In the genomic region with DNA sequence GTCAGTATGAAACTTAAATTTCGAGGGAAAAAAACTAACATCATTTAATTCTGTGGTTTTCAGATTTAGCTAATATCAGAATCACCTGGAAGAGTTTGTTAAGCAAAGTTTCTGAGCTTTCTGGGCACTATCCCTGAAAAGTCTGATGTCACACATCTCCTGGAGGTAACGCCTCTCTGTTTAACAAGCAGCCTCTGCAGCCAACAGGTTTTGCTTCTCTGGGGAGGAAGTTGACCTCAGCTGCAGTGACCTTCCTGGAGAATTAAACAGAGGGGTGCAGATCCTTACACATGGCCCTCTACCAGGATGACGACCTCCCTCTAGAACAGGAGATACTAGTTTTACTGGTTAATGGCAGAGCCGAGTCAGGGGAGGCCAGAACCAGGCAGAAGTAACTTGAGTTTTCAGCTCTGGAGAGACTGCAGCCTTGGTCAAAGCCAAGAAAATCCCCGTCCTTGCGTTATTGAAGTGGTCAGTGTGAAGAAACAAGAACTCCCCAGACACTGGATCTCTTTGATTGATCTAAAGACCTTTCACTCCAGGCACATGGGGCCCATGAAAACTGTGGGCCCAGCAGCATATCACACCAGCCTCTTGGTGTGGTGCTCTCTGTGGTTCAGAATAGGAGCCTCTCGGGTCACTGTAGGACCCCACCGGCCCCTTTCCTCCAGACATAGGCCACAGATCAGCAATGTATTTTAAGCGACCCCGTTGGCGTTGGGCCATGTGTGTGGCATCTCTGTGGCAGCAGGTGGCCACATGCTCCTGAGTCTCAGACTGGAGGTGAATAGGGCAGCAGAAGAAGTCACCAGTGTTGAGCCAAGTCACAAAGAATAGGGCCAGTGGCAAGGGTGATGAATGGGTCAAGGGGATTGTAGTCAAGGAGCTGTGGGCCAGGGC, we compare ENCODE assay signal across 1 cellular context.
TF ChIP-seq lines count a peak whose summit lies in the region.

No MANE protein-coding gene starts in this region.

TF ChIP-seq in GM23338, 12 proteins besides CTCF, POLR2A, EP300 and RAD21 (continued from another document):
- TF ChIP-seq, protein P1, sequence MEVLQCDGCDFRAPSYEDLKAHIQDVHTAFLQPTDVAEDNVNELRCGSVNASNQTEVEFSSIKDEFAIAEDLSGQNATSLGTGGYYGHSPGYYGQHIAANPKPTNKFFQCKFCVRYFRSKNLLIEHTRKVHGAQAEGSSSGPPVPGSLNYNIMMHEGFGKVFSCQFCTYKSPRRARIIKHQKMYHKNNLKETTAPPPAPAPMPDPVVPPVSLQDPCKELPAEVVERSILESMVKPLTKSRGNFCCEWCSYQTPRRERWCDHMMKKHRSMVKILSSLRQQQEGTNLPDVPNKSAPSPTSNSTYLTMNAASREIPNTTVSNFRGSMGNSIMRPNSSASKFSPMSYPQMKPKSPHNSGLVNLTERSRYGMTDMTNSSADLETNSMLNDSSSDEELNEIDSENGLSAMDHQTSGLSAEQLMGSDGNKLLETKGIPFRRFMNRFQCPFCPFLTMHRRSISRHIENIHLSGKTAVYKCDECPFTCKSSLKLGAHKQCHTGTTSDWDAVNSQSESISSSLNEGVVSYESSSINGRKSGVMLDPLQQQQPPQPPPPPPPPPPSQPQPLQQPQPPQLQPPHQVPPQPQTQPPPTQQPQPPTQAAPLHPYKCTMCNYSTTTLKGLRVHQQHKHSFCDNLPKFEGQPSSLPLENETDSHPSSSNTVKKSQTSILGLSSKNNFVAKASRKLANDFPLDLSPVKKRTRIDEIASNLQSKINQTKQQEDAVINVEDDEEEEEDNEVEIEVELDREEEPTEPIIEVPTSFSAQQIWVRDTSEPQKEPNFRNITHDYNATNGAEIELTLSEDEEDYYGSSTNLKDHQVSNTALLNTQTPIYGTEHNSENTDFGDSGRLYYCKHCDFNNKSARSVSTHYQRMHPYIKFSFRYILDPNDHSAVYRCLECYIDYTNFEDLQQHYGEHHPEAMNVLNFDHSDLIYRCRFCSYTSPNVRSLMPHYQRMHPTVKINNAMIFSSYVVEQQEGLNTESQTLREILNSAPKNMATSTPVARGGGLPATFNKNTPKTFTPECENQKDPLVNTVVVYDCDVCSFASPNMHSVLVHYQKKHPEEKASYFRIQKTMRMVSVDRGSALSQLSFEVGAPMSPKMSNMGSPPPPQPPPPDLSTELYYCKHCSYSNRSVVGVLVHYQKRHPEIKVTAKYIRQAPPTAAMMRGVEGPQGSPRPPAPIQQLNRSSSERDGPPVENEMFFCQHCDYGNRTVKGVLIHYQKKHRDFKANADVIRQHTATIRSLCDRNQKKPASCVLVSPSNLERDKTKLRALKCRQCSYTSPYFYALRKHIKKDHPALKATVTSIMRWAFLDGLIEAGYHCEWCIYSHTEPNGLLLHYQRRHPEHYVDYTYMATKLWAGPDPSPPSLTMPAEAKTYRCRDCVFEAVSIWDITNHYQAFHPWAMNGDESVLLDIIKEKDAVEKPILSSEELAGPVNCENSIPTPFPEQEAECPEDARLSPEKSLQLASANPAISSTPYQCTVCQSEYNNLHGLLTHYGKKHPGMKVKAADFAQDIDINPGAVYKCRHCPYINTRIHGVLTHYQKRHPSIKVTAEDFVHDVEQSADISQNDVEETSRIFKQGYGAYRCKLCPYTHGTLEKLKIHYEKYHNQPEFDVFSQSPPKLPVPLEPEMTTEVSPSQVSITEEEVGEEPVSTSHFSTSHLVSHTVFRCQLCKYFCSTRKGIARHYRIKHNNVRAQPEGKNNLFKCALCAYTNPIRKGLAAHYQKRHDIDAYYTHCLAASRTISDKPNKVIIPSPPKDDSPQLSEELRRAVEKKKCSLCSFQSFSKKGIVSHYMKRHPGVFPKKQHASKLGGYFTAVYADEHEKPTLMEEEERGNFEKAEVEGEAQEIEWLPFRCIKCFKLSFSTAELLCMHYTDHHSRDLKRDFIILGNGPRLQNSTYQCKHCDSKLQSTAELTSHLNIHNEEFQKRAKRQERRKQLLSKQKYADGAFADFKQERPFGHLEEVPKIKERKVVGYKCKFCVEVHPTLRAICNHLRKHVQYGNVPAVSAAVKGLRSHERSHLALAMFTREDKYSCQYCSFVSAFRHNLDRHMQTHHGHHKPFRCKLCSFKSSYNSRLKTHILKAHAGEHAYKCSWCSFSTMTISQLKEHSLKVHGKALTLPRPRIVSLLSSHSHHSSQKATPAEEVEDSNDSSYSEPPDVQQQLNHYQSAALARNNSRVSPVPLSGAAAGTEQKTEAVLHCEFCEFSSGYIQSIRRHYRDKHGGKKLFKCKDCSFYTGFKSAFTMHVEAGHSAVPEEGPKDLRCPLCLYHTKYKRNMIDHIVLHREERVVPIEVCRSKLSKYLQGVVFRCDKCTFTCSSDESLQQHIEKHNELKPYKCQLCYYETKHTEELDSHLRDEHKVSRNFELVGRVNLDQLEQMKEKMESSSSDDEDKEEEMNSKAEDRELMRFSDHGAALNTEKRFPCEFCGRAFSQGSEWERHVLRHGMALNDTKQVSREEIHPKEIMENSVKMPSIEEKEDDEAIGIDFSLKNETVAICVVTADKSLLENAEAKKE (CRISPR knock-in tag; IDR thresholded peaks at IDR 0.05) = no peak
- TF ChIP-seq NANOG (IDR thresholded peaks at IDR 0.05; ENCODE audit: borderline replicate concordance) (no peak), EZH2 (IDR thresholded peaks at IDR 0.05; ENCODE audit: low read depth, unreplicated experiment) (no peak), EZH2phosphoT487 (IDR thresholded peaks at IDR 0.05; ENCODE audit: unreplicated experiment) (no peak), POLR2AphosphoS5 (IDR thresholded peaks at IDR 0.05; ENCODE audit: low read depth) (no peak)
- TF ChIP-seq, protein P2, sequence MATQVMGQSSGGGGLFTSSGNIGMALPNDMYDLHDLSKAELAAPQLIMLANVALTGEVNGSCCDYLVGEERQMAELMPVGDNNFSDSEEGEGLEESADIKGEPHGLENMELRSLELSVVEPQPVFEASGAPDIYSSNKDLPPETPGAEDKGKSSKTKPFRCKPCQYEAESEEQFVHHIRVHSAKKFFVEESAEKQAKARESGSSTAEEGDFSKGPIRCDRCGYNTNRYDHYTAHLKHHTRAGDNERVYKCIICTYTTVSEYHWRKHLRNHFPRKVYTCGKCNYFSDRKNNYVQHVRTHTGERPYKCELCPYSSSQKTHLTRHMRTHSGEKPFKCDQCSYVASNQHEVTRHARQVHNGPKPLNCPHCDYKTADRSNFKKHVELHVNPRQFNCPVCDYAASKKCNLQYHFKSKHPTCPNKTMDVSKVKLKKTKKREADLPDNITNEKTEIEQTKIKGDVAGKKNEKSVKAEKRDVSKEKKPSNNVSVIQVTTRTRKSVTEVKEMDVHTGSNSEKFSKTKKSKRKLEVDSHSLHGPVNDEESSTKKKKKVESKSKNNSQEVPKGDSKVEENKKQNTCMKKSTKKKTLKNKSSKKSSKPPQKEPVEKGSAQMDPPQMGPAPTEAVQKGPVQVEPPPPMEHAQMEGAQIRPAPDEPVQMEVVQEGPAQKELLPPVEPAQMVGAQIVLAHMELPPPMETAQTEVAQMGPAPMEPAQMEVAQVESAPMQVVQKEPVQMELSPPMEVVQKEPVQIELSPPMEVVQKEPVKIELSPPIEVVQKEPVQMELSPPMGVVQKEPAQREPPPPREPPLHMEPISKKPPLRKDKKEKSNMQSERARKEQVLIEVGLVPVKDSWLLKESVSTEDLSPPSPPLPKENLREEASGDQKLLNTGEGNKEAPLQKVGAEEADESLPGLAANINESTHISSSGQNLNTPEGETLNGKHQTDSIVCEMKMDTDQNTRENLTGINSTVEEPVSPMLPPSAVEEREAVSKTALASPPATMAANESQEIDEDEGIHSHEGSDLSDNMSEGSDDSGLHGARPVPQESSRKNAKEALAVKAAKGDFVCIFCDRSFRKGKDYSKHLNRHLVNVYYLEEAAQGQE (IDR thresholded peaks at IDR 0.05; ENCODE audit: unreplicated experiment) = no peak
- TF ChIP-seq, protein P3, sequence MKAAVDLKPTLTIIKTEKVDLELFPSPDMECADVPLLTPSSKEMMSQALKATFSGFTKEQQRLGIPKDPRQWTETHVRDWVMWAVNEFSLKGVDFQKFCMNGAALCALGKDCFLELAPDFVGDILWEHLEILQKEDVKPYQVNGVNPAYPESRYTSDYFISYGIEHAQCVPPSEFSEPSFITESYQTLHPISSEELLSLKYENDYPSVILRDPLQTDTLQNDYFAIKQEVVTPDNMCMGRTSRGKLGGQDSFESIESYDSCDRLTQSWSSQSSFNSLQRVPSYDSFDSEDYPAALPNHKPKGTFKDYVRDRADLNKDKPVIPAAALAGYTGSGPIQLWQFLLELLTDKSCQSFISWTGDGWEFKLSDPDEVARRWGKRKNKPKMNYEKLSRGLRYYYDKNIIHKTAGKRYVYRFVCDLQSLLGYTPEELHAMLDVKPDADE (IDR thresholded peaks at IDR 0.05) = no peak
